ENCODE assay signal across 1 cellular context in genomic region chr6:21587925-21588811, GRCh38.
A peak's percentile ranks its signal among the peaks of the same experiment; 100 is the strongest.
TF ChIP-seq lines count a peak whose summit lies in the region.

No MANE protein-coding gene starts in this region.

TF ChIP-seq in HEK293, 187 proteins besides CTCF, POLR2A, EP300 and RAD21 (continued from another document and continues in another):
- peak; percentile 15; the same call in 1 of the 2 replicates for TF ChIP-seq REST (tag by site-specific recombination; IDR thresholded peaks at IDR 0.05)
- no peak; the same call in 1 of the 2 replicates for TF ChIP-seq PBX3 (CRISPR knock-in tag; IDR thresholded peaks at IDR 0.05)
- no peak for TF ChIP-seq KLF1 (tag by site-specific recombination; IDR thresholded peaks at IDR 0.05)
- TF ChIP-seq ZSCAN23 (tag by site-specific recombination; IDR thresholded peaks at IDR 0.05): 0 out of 2 replicates have a peak, but pooled peaks have one; percentile 2
- TF ChIP-seq, protein P1, sequence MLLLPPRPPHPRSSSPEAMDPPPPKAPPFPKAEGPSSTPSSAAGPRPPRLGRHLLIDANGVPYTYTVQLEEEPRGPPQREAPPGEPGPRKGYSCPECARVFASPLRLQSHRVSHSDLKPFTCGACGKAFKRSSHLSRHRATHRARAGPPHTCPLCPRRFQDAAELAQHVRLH (tag by site-specific recombination; IDR thresholded peaks at IDR 0.05): no peak
- TF ChIP-seq ZNF302 (tag by site-specific recombination; IDR thresholded peaks at IDR 0.05; ENCODE audit: low read depth): no peak
- no peak for TF ChIP-seq SP2 (tag by site-specific recombination; IDR thresholded peaks at IDR 0.05)
- TF ChIP-seq, protein P2, sequence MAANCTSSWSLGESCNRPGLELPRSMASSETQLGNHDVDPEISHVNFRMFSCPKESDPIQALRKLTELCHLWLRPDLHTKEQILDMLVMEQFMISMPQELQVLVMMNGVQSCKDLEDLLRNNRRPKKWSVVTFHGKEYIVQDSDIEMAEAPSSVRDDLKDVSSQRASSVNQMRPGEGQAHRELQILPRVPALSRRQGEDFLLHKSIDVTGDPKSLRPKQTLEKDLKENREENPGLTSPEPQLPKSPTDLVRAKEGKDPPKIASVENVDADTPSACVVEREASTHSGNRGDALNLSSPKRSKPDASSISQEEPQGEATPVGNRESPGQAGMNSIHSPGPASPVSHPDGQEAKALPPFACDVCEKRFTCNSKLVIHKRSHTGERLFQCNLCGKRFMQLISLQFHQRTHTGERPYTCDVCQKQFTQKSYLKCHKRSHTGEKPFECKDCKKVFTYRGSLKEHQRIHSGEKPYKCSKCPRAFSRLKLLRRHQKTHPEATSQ (tag by site-specific recombination; IDR thresholded peaks at IDR 0.05): 0 out of 2 replicates have a peak, but pooled peaks have one; percentile 13
- TF ChIP-seq GLIS2 (tag by site-specific recombination; IDR thresholded peaks at IDR 0.05): peak; percentile 77
- TF ChIP-seq ZSCAN16 (tag by site-specific recombination; IDR thresholded peaks at IDR 0.05): no peak
- TF ChIP-seq ZNF223 (tag by site-specific recombination; IDR thresholded peaks at IDR 0.05): no peak
- TF ChIP-seq, protein P3, sequence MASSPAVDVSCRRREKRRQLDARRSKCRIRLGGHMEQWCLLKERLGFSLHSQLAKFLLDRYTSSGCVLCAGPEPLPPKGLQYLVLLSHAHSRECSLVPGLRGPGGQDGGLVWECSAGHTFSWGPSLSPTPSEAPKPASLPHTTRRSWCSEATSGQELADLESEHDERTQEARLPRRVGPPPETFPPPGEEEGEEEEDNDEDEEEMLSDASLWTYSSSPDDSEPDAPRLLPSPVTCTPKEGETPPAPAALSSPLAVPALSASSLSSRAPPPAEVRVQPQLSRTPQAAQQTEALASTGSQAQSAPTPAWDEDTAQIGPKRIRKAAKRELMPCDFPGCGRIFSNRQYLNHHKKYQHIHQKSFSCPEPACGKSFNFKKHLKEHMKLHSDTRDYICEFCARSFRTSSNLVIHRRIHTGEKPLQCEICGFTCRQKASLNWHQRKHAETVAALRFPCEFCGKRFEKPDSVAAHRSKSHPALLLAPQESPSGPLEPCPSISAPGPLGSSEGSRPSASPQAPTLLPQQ (tag by site-specific recombination; IDR thresholded peaks at IDR 0.05): peak; percentile 100
- TF ChIP-seq ZNF610 (tag by site-specific recombination; IDR thresholded peaks at IDR 0.05; ENCODE audit: borderline replicate concordance): no peak
- no peak for TF ChIP-seq ZNF768 (tag by site-specific recombination; IDR thresholded peaks at IDR 0.05)
- TF ChIP-seq ZFP41 (tag by site-specific recombination; IDR thresholded peaks at IDR 0.05; ENCODE audit: borderline replicate concordance): no peak
- TF ChIP-seq ZNF521 (tag by site-specific recombination; IDR thresholded peaks at IDR 0.05): no peak
- peak; percentile 12; the same call in 1 of the 2 replicates for TF ChIP-seq ZBTB21 (tag by site-specific recombination; IDR thresholded peaks at IDR 0.05)
- TF ChIP-seq TRIM28 (IDR thresholded peaks at IDR 0.05; ENCODE audit: borderline replicate concordance, low read length): 0 out of 2 replicates have a peak, but pooled peaks have one; percentile 5
- peak; percentile 42; the same call in 1 of the 2 replicates for TF ChIP-seq ZBTB10 (tag by site-specific recombination; IDR thresholded peaks at IDR 0.05)
- no peak for TF ChIP-seq ZNF175 (tag by site-specific recombination; IDR thresholded peaks at IDR 0.05)
- TF ChIP-seq EGR2 (tag by site-specific recombination; IDR thresholded peaks at IDR 0.05; ENCODE audit: low read depth): no peak
- TF ChIP-seq ZNF843 (tag by site-specific recombination; IDR thresholded peaks at IDR 0.05): peak; percentile 54
- peak; percentile 12; the same call in 1 of the 2 replicates for TF ChIP-seq GLI4 (tag by site-specific recombination; IDR thresholded peaks at IDR 0.05)
- TF ChIP-seq ZNF433 (tag by site-specific recombination; IDR thresholded peaks at IDR 0.05; ENCODE audit: low read depth): no peak
- no peak for TF ChIP-seq ZNF623 (tag by site-specific recombination; IDR thresholded peaks at IDR 0.05)
- TF ChIP-seq KLF8 (tag by site-specific recombination; IDR thresholded peaks at IDR 0.05): no peak
- no peak for TF ChIP-seq ZNF664 (tag by site-specific recombination; IDR thresholded peaks at IDR 0.05)
- no peak for TF ChIP-seq ZNF624 (tag by site-specific recombination; IDR thresholded peaks at IDR 0.05)
- TF ChIP-seq ZNF785 (tag by site-specific recombination; IDR thresholded peaks at IDR 0.05): no peak
- TF ChIP-seq SP3 (tag by site-specific recombination; IDR thresholded peaks at IDR 0.05): no peak
- no peak for TF ChIP-seq HOXD13 (CRISPR knock-in tag; IDR thresholded peaks at IDR 0.05; ENCODE audit: borderline replicate concordance)
- TF ChIP-seq OVOL3 (tag by site-specific recombination; IDR thresholded peaks at IDR 0.05): no peak
- peak; percentile 88; the same call in 1 of the 2 replicates for TF ChIP-seq ZNF76 (tag by site-specific recombination; IDR thresholded peaks at IDR 0.05; ENCODE audit: borderline replicate concordance, low read depth)
- TF ChIP-seq, protein P4, sequence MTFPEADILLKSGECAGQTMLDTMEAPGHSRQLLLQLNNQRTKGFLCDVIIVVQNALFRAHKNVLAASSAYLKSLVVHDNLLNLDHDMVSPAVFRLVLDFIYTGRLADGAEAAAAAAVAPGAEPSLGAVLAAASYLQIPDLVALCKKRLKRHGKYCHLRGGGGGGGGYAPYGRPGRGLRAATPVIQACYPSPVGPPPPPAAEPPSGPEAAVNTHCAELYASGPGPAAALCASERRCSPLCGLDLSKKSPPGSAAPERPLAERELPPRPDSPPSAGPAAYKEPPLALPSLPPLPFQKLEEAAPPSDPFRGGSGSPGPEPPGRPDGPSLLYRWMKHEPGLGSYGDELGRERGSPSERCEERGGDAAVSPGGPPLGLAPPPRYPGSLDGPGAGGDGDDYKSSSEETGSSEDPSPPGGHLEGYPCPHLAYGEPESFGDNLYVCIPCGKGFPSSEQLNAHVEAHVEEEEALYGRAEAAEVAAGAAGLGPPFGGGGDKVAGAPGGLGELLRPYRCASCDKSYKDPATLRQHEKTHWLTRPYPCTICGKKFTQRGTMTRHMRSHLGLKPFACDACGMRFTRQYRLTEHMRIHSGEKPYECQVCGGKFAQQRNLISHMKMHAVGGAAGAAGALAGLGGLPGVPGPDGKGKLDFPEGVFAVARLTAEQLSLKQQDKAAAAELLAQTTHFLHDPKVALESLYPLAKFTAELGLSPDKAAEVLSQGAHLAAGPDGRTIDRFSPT (tag by site-specific recombination; IDR thresholded peaks at IDR 0.05): no peak
- no peak for TF ChIP-seq MZF1 (tag by site-specific recombination; IDR thresholded peaks at IDR 0.05; ENCODE audit: borderline replicate concordance)
- no peak for TF ChIP-seq ZNF114 (tag by site-specific recombination; IDR thresholded peaks at IDR 0.05)
- no peak for TF ChIP-seq SP7 (tag by site-specific recombination; IDR thresholded peaks at IDR 0.05)
- TF ChIP-seq ZNF658 (tag by site-specific recombination; IDR thresholded peaks at IDR 0.05): no peak
- TF ChIP-seq WT1 (tag by site-specific recombination; IDR thresholded peaks at IDR 0.05): no peak
- TF ChIP-seq ZNF112 (tag by site-specific recombination; IDR thresholded peaks at IDR 0.05): no peak
- TF ChIP-seq SETDB1 (IDR thresholded peaks at IDR 0.05; ENCODE audit: insufficient read length, low read length): no peak
- no peak; the same call in 1 of the 2 replicates for TF ChIP-seq ZNF777 (tag by site-specific recombination; IDR thresholded peaks at IDR 0.05; ENCODE audit: borderline replicate concordance)
- peak; percentile 51; the same call in 1 of the 2 replicates for TF ChIP-seq OSR2 (tag by site-specific recombination; IDR thresholded peaks at IDR 0.05)
- TF ChIP-seq, protein P5, sequence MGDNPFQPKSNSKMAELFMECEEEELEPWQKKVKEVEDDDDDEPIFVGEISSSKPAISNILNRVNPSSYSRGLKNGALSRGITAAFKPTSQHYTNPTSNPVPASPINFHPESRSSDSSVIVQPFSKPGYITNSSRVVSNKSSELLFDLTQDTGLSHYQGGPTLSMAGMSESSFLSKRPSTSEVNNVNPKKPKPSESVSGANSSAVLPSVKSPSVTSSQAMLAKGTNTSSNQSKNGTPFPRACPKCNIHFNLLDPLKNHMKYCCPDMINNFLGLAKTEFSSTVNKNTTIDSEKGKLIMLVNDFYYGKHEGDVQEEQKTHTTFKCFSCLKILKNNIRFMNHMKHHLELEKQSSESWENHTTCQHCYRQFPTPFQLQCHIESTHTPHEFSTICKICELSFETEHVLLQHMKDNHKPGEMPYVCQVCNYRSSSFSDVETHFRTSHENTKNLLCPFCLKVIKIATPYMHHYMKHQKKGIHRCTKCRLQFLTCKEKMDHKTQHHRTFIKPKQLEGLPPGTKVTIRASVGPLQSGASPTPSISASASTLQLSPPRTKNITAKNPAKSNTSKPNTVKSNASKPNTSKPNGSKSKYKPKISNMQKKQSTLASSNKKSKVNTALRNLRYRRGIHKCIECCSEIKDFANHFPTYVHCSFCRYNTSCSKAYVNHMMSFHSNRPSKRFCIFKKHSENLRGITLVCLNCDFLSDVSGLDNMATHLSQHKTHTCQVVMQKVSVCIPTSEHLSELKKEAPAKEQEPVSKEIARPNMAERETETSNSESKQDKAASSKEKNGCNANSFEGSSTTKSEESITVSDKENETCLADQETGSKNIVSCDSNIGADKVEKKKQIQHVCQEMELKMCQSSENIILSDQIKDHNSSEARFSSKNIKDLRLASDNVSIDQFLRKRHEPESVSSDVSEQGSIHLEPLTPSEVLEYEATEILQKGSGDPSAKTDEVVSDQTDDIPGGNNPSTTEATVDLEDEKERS (tag by site-specific recombination; IDR thresholded peaks at IDR 0.05): no peak
- TF ChIP-seq ZFP37 (tag by site-specific recombination; IDR thresholded peaks at IDR 0.05): no peak
- 0 out of 2 replicates have a peak, but pooled peaks have one; percentile 13 for TF ChIP-seq ZEB2 (tag by site-specific recombination; IDR thresholded peaks at IDR 0.05)
- no peak for TF ChIP-seq ZNF16 (tag by site-specific recombination; IDR thresholded peaks at IDR 0.05; ENCODE audit: low read depth)
- TF ChIP-seq ZBTB26 (tag by site-specific recombination; optimal IDR thresholded peaks at IDR 0.05): peak; percentile 93
- no peak for TF ChIP-seq KLF10 (tag by site-specific recombination; IDR thresholded peaks at IDR 0.05)
